ENCODE assay signal across 18 cellular contexts in genomic region chr5:143929486-143929885, GRCh38.
A peak's percentile ranks its signal among the peaks of the same experiment; 100 is the strongest.
DNase-seq lines count a peak whose midpoint lies in the region; ATAC-seq and TF ChIP-seq lines count a peak whose summit lies in the region.
"Had no signal": no experiment of that assay in that cellular context is flagged by ENCODE, and none has a peak within 500 bp of the region (broad histone marks: within the 10 kb centered on the region; RNA-seq: fewer than 3 reads in every experiment).

No MANE protein-coding gene starts in this region.

- no peaks in the 10 kb centered on the region for H3K9me3 ChIP-seq in HUES48 (ENCODE audit: control insufficient read depth, insufficient read depth, low read length)

- H3K9me3 Mint-ChIP-seq in WTC11 = peaks cover 18% of the 10 kb centered on the region

- no peak overlapping the region for H2AK5ac ChIP-seq in mesendoderm (ENCODE audit: low read length)

- H3K36me3 Mint-ChIP-seq in WTC11 = peaks cover 17% of the 10 kb centered on the region
- H3K36me3 Mint-ChIP-seq: CD14-positive monocyte had no signal

- no peak overlapping the region for H3K4me3 Mint-ChIP-seq in WTC11
- H3K4me3 Mint-ChIP-seq: CD14-positive monocyte; CD4-positive, alpha-beta memory T cell; H9 had no signal

- H3K27me3 ChIP-seq in HUES48 (ENCODE audit: control insufficient read depth, insufficient read depth, low read length) (no peaks in the 10 kb centered on the region), mesendoderm (ENCODE audit: insufficient read depth, low read length, poor library complexity) (no peaks in the 10 kb centered on the region)
- H3K27me3 ChIP-seq: BLaER1 had no signal

- no peak overlapping the region for H3K56ac ChIP-seq in mesendoderm (ENCODE audit: low read length)

- CTCF ChIA-PET in WTC11 (lab: Charles Lee) = interaction anchor here (1.3 to 1.5 kb wide), 2 partner anchors 39 to 213 kb away, joined by 3 read pairs; no protein-coding TSS in a partner anchor

- H3K23ac ChIP-seq in mesendoderm (ENCODE audit: low read length) = no peak overlapping the region

- no peak overlapping the region for H4K5ac ChIP-seq in mesendoderm (ENCODE audit: low read length)

- no peak overlapping the region for H2BK15ac ChIP-seq in mesendoderm (replicated peaks; ENCODE audit: low read depth)

- no peak for DNase-seq in WTC11 (ENCODE audit: low spot score)
- peak; percentile 55 for DNase-seq in mesendoderm
- DNase-seq in COLO829 (ENCODE audit: low spot score) = no peak
- DNase-seq in NCI-H2029 (lab: John Stamatoyannopoulos, UW) = no peak
- DNase-seq: CD4-positive, alpha-beta memory T cell; COR-L47; DMS 273 treated with DMSO at 0.1 percent for 48 hours; DMS53; DND-41; EL; GOT3; H9 had no signal

- ATAC-seq in WTC11 = peak; percentile 32; the same call in 1 of the 2 replicates
- ATAC-seq in GM21381 (IDR thresholded peaks at IDR 0.05; ENCODE audit: unreplicated experiment) = no peak
- ATAC-seq: GM12878 had no signal

- H3K18ac ChIP-seq in mesendoderm (ENCODE audit: low read length) = no peak overlapping the region

- peak overlapping the region; percentile 26 for H3K27ac ChIP-seq in HUES48 (ENCODE audit: low read depth, low read length)
- H3K27ac ChIP-seq in mesendoderm (ENCODE audit: low read depth, low read length) = no peak overlapping the region
- H3K27ac ChIP-seq: BLaER1, KMS-11 had no signal

- POLR2A ChIA-PET in WTC11 (lab: Charles Lee) = no interaction called here

- TF ChIP-seq CTCF in WTC11 (IDR thresholded peaks at IDR 0.05) = no peak

- H3K4me2 ChIP-seq in mesendoderm (ENCODE audit: low read length) = no peak overlapping the region
- H3K4me2 ChIP-seq: BLaER1, KMS-11 had no signal

- no peaks in the 10 kb centered on the region for H3K79me1 ChIP-seq in mesendoderm (ENCODE audit: low read length)

- H3K27ac Mint-ChIP-seq in WTC11 = peak overlapping the region; percentile 91
- H3K27ac Mint-ChIP-seq: CD14-positive monocyte; CD4-positive, alpha-beta memory T cell had no signal

- no peak overlapping the region for H2BK120ac ChIP-seq in mesendoderm (ENCODE audit: low read depth, low read length)

- H4K8ac ChIP-seq in mesendoderm (ENCODE audit: low read depth, low read length) = no peak overlapping the region

- H2BK5ac ChIP-seq in mesendoderm (ENCODE audit: low read length) = no peak overlapping the region

- H3K9ac ChIP-seq in HUES48 (ENCODE audit: low read depth, low read length) = no peak overlapping the region
- H3K9ac ChIP-seq in mesendoderm (ENCODE audit: low read length) = no peak overlapping the region
- H3K9ac ChIP-seq: BLaER1, KMS-11 had no signal

- H3K4ac ChIP-seq in mesendoderm (ENCODE audit: low read depth, low read length) = no peak overlapping the region

- no peaks in the 10 kb centered on the region for H3K27me3 Mint-ChIP-seq in WTC11 (ENCODE audit: low read depth)
- H3K27me3 Mint-ChIP-seq: CD4-positive, alpha-beta memory T cell had no signal

- no peaks in the 10 kb centered on the region for H3K36me3 ChIP-seq in HUES48 (ENCODE audit: control insufficient read depth, insufficient read depth, low read length)
- H3K36me3 ChIP-seq in mesendoderm (ENCODE audit: control insufficient read depth, insufficient read depth, low read length) = no peaks in the 10 kb centered on the region
- H3K36me3 ChIP-seq: BLaER1 had no signal

- peaks cover 44% of the 10 kb centered on the region for H3K4me1 Mint-ChIP-seq in WTC11
- H3K4me1 Mint-ChIP-seq: CD14-positive monocyte; CD4-positive, alpha-beta memory T cell had no signal

- no peaks in the 10 kb centered on the region for H3K79me2 ChIP-seq in mesendoderm (ENCODE audit: control insufficient read depth, insufficient read depth, low read length)

- H3K4me1 ChIP-seq in HUES48 (ENCODE audit: control insufficient read depth, insufficient read depth, low read length) = peaks cover 22% of the 10 kb centered on the region
- no peaks in the 10 kb centered on the region for H3K4me1 ChIP-seq in mesendoderm (ENCODE audit: control insufficient read depth, low read depth, low read length)
- H3K4me1 ChIP-seq: BLaER1 had no signal

- H3K4me3 ChIP-seq in HUES48 (ENCODE audit: low read depth, low read length) (no peak overlapping the region), mesendoderm (ENCODE audit: low read length) (no peak overlapping the region)
- H3K4me3 ChIP-seq: BLaER1, GM12878 had no signal

TF ChIP-seq in WTC11, 78 proteins besides CTCF, POLR2A, EP300 and RAD21:
- TF ChIP-seq, protein P1, sequence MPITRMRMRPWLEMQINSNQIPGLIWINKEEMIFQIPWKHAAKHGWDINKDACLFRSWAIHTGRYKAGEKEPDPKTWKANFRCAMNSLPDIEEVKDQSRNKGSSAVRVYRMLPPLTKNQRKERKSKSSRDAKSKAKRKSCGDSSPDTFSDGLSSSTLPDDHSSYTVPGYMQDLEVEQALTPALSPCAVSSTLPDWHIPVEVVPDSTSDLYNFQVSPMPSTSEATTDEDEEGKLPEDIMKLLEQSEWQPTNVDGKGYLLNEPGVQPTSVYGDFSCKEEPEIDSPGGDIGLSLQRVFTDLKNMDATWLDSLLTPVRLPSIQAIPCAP (CRISPR knock-in tag; IDR thresholded peaks at IDR 0.05) = no peak
- no peak for TF ChIP-seq ZSCAN18 (CRISPR knock-in tag; IDR thresholded peaks at IDR 0.05)
- TF ChIP-seq SMAD4 (CRISPR knock-in tag; IDR thresholded peaks at IDR 0.05) = no peak
- TF ChIP-seq ATF6 (CRISPR knock-in tag; IDR thresholded peaks at IDR 0.05) = no peak
- TF ChIP-seq IRF2 (CRISPR knock-in tag; IDR thresholded peaks at IDR 0.05; ENCODE audit: borderline replicate concordance, low read depth) = no peak
